In the genomic region with DNA sequence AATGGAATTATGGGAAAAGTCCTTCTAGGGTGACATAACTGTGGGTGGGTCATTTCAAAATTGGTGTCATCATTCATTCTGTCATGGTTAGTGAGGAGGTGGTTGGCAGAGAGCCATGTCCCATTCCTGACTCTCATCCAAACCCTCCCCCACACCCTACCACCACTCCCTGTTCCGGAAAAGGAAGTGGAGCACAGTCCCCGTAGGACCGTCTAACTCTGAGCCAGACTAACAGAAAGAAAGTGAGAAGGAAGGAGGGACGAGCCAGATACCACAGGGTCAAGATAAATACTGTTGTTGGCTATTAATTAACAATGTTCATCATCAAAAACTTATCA, we compare ENCODE assay signal across 12 cellular contexts. TPM values are rescaled to one million over a fixed set of nuclear protein-coding genes. Genes with fewer than 3 reads are reported as not detected.
DNase-seq lines count a peak whose midpoint lies in the region; ATAC-seq and TF ChIP-seq lines count a peak whose summit lies in the region.
"Had no signal": no experiment of that assay in that cellular context is flagged by ENCODE, and none has a peak within 500 bp of the region (broad histone marks: within the 10 kb centered on the region; RNA-seq: fewer than 3 reads in every experiment).

No MANE protein-coding gene starts in this region.

- no peak for TF ChIP-seq CTCF in AG10803 (conservative IDR thresholded peaks at IDR 0.05; ENCODE audit: low read length)
- TF ChIP-seq CTCF in mammary epithelial cell (conservative IDR thresholded peaks at IDR 0.05 in 1 of 2, IDR thresholded peaks at IDR 0.05 in 1 of 2; ENCODE audit: extremely low read depth in 1 of 2, insufficient read depth in 1 of 2, low read depth in 1 of 2, low read length in 2 of 2), result no peak

- no peak overlapping the region for H2AK5ac ChIP-seq in neuronal stem cell (ENCODE audit: low read depth, low read length)

- DNase-seq in AG10803 (ENCODE audit: low read depth) (peak; percentile 21), Kasumi-1 (lab: John Stamatoyannopoulos, UW) (peak; percentile 57 to 60), mammary epithelial cell (peak; percentile 51), left kidney (ENCODE audit: low read depth, low spot score) (peak; percentile 42), NCI-H774 (lab: John Stamatoyannopoulos, UW) (no peak), neuronal stem cell (ENCODE audit: low spot score) (no peak)
- no peak for DNase-seq in activated CD8-positive, alpha-beta memory T cell treated with anti-CD3 and anti-CD28 coated beads, Interleukin-2, amount 50 U/mL, for 48 hours
- DNase-seq: CD4-positive, alpha-beta T cell; NCI-H1048; stimulated activated CD4-positive, alpha-beta T cell treated with anti-CD3 and anti-CD28 coated beads, Interleukin-12 subunit alpha, Interleukin-12 subunit beta, amount 100 ng/mL, for 4 hours; stomach had no signal

- no peak overlapping the region for H2BK5ac ChIP-seq in neuronal stem cell (ENCODE audit: low read length)

- dilution Hi-C loops in mammary epithelial cell (cut with HindIII; ENCODE audit: low sequenced_read_pairs), result loop anchor here (25.0 kb wide), 1 partner anchor 494 kb away; a partner anchor contains a TSS

- H3K9me3 ChIP-seq in mammary epithelial cell (replicated peaks; ENCODE audit: insufficient read depth, low read length), result no peaks in the 10 kb centered on the region
- no peaks in the 10 kb centered on the region for H3K9me3 ChIP-seq in neuronal stem cell (replicated peaks in 1 of 2; ENCODE audit: control insufficient read depth in 2 of 2, insufficient read depth in 1 of 2, low read depth in 1 of 2, low read length in 2 of 2)
- H3K9me3 ChIP-seq: stomach had no signal

- H3K9ac ChIP-seq in mammary epithelial cell (ENCODE audit: insufficient read depth, low read length) (no peak overlapping the region), neuronal stem cell (ENCODE audit: low read depth, low read length, poor library complexity) (no peak overlapping the region)

- H2BK15ac ChIP-seq in neuronal stem cell (ENCODE audit: low read length), result no peak overlapping the region

- CTCF ChIA-PET in mammary epithelial cell (lab: Charles Lee; ENCODE audit: low non-redundant PET), result no interaction called here

- no peaks in the 10 kb centered on the region for H3K79me1 ChIP-seq in neuronal stem cell (ENCODE audit: low read depth, low read length)

- no peak overlapping the region for H4K8ac ChIP-seq in neuronal stem cell (ENCODE audit: low read depth, low read length)

- no peak overlapping the region for H3K4ac ChIP-seq in neuronal stem cell (ENCODE audit: low read length)

- H3K27ac ChIP-seq in mammary epithelial cell (ENCODE audit: insufficient read depth, low read depth, low read length) (no peak overlapping the region), neuronal stem cell (replicated peaks; ENCODE audit: low read length) (no peak overlapping the region)
- H3K27ac ChIP-seq: stomach had no signal

- intact Hi-C loops in mammary epithelial cell (cut with micrococcal nuclease), result no loop called here

- H3K79me2 ChIP-seq in mammary epithelial cell (ENCODE audit: insufficient read depth, low read length), result no peaks in the 10 kb centered on the region

- peak overlapping the region; percentile 66 for H3K4me2 ChIP-seq in mammary epithelial cell (ENCODE audit: insufficient read depth, low read depth, low read length)
- H3K4me2 ChIP-seq in neuronal stem cell (ENCODE audit: insufficient read depth, low read length, poor library complexity, severe bottlenecking), result no peak overlapping the region

- no peak overlapping the region for H3K18ac ChIP-seq in neuronal stem cell (ENCODE audit: low read length)

- H2BK120ac ChIP-seq in neuronal stem cell (ENCODE audit: low read depth, low read length), result no peak overlapping the region

- H3K36me3 ChIP-seq in mammary epithelial cell (ENCODE audit: insufficient read depth, low read length) (no peaks in the 10 kb centered on the region), neuronal stem cell (replicated peaks in 1 of 2; ENCODE audit: control insufficient read depth in 2 of 2, insufficient read depth in 2 of 2, low read length in 2 of 2) (no peaks in the 10 kb centered on the region)
- H3K36me3 ChIP-seq: stomach had no signal

- H2BK12ac ChIP-seq in neuronal stem cell (ENCODE audit: low read length), result no peak overlapping the region

- ATAC-seq in HG02610 (IDR thresholded peaks at IDR 0.05; ENCODE audit: unreplicated experiment), result no peak

- no TSS peak for BruUV-seq in mammary epithelial cell (replicated peaks; lab: Mats Ljungman, UMichigan)

- peak overlapping the region; percentile 73 for H2AFZ ChIP-seq in mammary epithelial cell (ENCODE audit: low read depth, low read length)
- H2AFZ ChIP-seq in neuronal stem cell (ENCODE audit: low read length), result no peak overlapping the region

- H3K4me1 ChIP-seq in mammary epithelial cell (ENCODE audit: insufficient read depth, low read length) (peaks cover 31% of the 10 kb centered on the region), neuronal stem cell (ENCODE audit: control insufficient read depth in 2 of 2, insufficient read depth in 1 of 2, low read depth in 1 of 2, low read length in 2 of 2) (no peaks in the 10 kb centered on the region)

- no peaks in the 10 kb centered on the region for H4K20me1 ChIP-seq in mammary epithelial cell (ENCODE audit: insufficient read depth, low read length)

- H3K27me3 ChIP-seq in mammary epithelial cell (ENCODE audit: insufficient read depth, low read length) (no peaks in the 10 kb centered on the region), neuronal stem cell (ENCODE audit: control insufficient read depth in 3 of 3, insufficient read depth in 3 of 3, low read depth in 1 of 3, low read length in 3 of 3) (peaks cover 0 to 57% (median 0%) of the 10 kb centered on the region in 3 experiments)

- in situ Hi-C loops in mammary epithelial cell (cut with MboI; ENCODE audit: low sequenced_read_pairs in 2 of 2), result loop anchor here in 1 of 2 donors (25.0 kb wide), 1 partner anchor 319 kb away; a partner anchor contains a TSS

- no peak overlapping the region for H3K14ac ChIP-seq in neuronal stem cell (ENCODE audit: low read length)

- H4K91ac ChIP-seq in neuronal stem cell (ENCODE audit: low read depth, low read length, poor library complexity), result no peak overlapping the region

- WGBS in mammary epithelial cell (ENCODE audit: low coverage, missing lambda C conversion rate), result 8% methylated on average over 4 of the region's 4 CpGs
- WGBS in neuronal stem cell (ENCODE audit: extremely low coverage in 2 of 2, insufficient read length in 2 of 2, insufficient replicate concordance in 1 of 2), 2 donors, result no CpG with 5 or more reads among the region's 4 CpGs

- H3K23ac ChIP-seq in neuronal stem cell (ENCODE audit: low read depth, low read length, poor library complexity), result no peak overlapping the region

- H3K4me3 ChIP-seq in AG10803 (ENCODE audit: low read length) (no peak overlapping the region), mammary epithelial cell (replicated peaks in 1 of 3; ENCODE audit: insufficient read depth in 1 of 3, low read depth in 2 of 3, low read length in 3 of 3) (no peak overlapping the region), neuronal stem cell (ENCODE audit: low read length in 2 of 2) (no peak overlapping the region)
- H3K4me3 ChIP-seq: stomach had no signal

RNA-seq across cellular contexts. Expression of a gene that starts 4.8 kb away (rescaled TPM):
- not detected for total RNA-seq in mammary epithelial cell
- polyA plus RNA-seq in mammary epithelial cell, result not detected
- not detected for polyA minus RNA-seq in mammary epithelial cell
- polyA plus RNA-seq in neuronal stem cell (2013, experiment 1 of 2), result not detected
- polyA plus RNA-seq in neuronal stem cell (2013, experiment 2 of 2), result not detected
- total RNA-seq: CD4-positive, alpha-beta T cell had no signal
- polyA plus RNA-seq: stomach had no signal

RNA-seq across cellular contexts. Expression of a gene that starts 7.1 kb away (rescaled TPM):
- total RNA-seq in mammary epithelial cell, result not detected
- 0.02 TPM for polyA plus RNA-seq in mammary epithelial cell
- polyA minus RNA-seq in mammary epithelial cell, result not detected
- 0.07 TPM for polyA plus RNA-seq in neuronal stem cell (2013, experiment 1 of 2)
- polyA plus RNA-seq in neuronal stem cell (2013, experiment 2 of 2), result 0.04 TPM
- total RNA-seq: CD4-positive, alpha-beta T cell had no signal

RNA-seq across cellular contexts. Expression of a gene that starts 20.3 kb away (rescaled TPM):
- not detected for total RNA-seq in mammary epithelial cell
- polyA plus RNA-seq in mammary epithelial cell, result not detected
- polyA minus RNA-seq in mammary epithelial cell, result not detected
- polyA plus RNA-seq in neuronal stem cell (2013, experiment 1 of 2), result not detected
- not detected for polyA plus RNA-seq in neuronal stem cell (2013, experiment 2 of 2)
- total RNA-seq: CD4-positive, alpha-beta T cell; stomach had no signal
- polyA plus RNA-seq: stomach had no signal

RNA-seq across cellular contexts. Expression of a gene that starts 43.3 kb away (rescaled TPM):
- total RNA-seq in mammary epithelial cell, result not detected
- 0.07 TPM for polyA plus RNA-seq in mammary epithelial cell
- polyA minus RNA-seq in mammary epithelial cell, result not detected
- polyA plus RNA-seq in neuronal stem cell (2013, experiment 1 of 2), result not detected
- not detected for polyA plus RNA-seq in neuronal stem cell (2013, experiment 2 of 2)
- total RNA-seq: CD4-positive, alpha-beta T cell had no signal

RNA-seq across cellular contexts. Expression of a gene that starts 57.0 kb away (rescaled TPM):
- total RNA-seq in mammary epithelial cell, result 10 to 100 TPM; 37.8 to 57.3 TPM
- polyA plus RNA-seq in mammary epithelial cell, result 37.2 TPM
- 77.1 TPM for polyA minus RNA-seq in mammary epithelial cell
- 8.7 TPM for polyA plus RNA-seq in neuronal stem cell (2013, experiment 1 of 2)
- polyA plus RNA-seq in neuronal stem cell (2013, experiment 2 of 2), result 8.4 TPM

Comparison
In these comparisons a context has a peak if more than half of its experiments do, and no peak if none do; other contexts are left out.
1. DNase-seq: peak in AG10803 (single experiment), Kasumi-1 (2 of 2), mammary epithelial cell (single experiment) and left kidney (single experiment); none in NCI-H774 (single experiment), neuronal stem cell (single experiment) and activated CD8-positive, alpha-beta memory T cell treated with anti-CD3 and anti-CD28 coated beads, Interleukin-2, amount 50 U/mL, for 48 hours (single experiment).